Comparison of ENCODE assay signal across 27 cellular contexts in genomic region chr3:118525096-118525495, GRCh38.
"Had no signal": no experiment of that assay in that cellular context is flagged by ENCODE, and none has a peak within 500 bp of the region (broad histone marks: within the 10 kb centered on the region; RNA-seq: fewer than 3 reads in every experiment).

No MANE protein-coding gene starts in this region.

- H3K9me3 ChIP-seq: ascending aorta, colonic mucosa had no signal

- H2AFZ ChIP-seq: PC-9 had no signal

- H3K27me3 ChIP-seq: ascending aorta, cardiac muscle cell, colonic mucosa had no signal

- DNase-seq: activated CD4-positive, alpha-beta T cell treated with anti-CD3 and anti-CD28 coated beads, Interleukin-2, amount 10 ng/mL, durations not matched to agents 7 days and 5 days; activated CD4-positive, alpha-beta T cell treated with anti-CD3 and anti-CD28 coated beads, Interleukin-2, amount 50 U/mL, for 48 hours; activated CD8-positive, alpha-beta T cell treated with anti-CD3 and anti-CD28 coated beads, Interleukin-2, amount 10 ng/mL, durations not matched to agents 7 days and 5 days; activated gamma-delta T cell; activated naive CD4-positive, alpha-beta T cell treated with Interleukin-2 at 50 U/mL for 16 hours; activated naive CD8-positive, alpha-beta T cell treated with anti-CD3 and anti-CD28 coated beads, Interleukin-2, amount 10 ng/mL, durations not matched to agents 7 days and 5 days; activated T-cell treated with anti-CD3 and anti-CD28 coated beads, Interleukin-2, amount 50 U/mL, for 24 hours; amygdala; colonic mucosa; NCI-H1105; NCI-H1417 treated with DMSO at 0.1 percent for 48 hours; NCI-H187 treated with DMSO at 0.1 percent for 48 hours; NCI-H2081; NCI-H226; NCI-H446 treated with DMSO at 0.1 percent for 48 hours; NCI-H524; NK-92 treated with Interleukin-12 subunit alpha and Interleukin-12 subunit beta, amount 100 ng/mL, for 24 hours; PC-9; Right ventricle myocardium superior; SW 1271; T-helper 1 cell; T-helper 2 cell; T-helper 9 cell; WERI-Rb-1 had no signal

- H3K36me3 ChIP-seq: ascending aorta, cardiac muscle cell, colonic mucosa, WERI-Rb-1 had no signal

- H3K4me2 ChIP-seq: PC-9 had no signal

- H3K4me1 ChIP-seq: ascending aorta, colonic mucosa had no signal

- ATAC-seq: activated CD8-positive, alpha-beta T cell treated with anti-CD3 and anti-CD28 coated beads, Interleukin-2, amount 10 ng/mL, durations not matched to agents 7 days and 5 days had no signal

- H3K27ac ChIP-seq: ascending aorta, cardiac muscle cell, colonic mucosa, PC-9, RWPE1, WERI-Rb-1 had no signal

- H3K4me3 ChIP-seq: ascending aorta, cardiac muscle cell, colonic mucosa, PC-9 had no signal
